Comparison of ENCODE assay signal across 1 cellular context in genomic region chr17:44987194-44987882, GRCh38.
TF ChIP-seq lines count a peak whose summit lies in the region.

No MANE protein-coding gene starts in this region.

TF ChIP-seq in endothelial cell of umbilical vein, 7 proteins besides CTCF, POLR2A, EP300 and RAD21 (continued from another document):
- no peak for TF ChIP-seq POLR2AphosphoS5 (IDR thresholded peaks at IDR 0.05; ENCODE audit: insufficient read depth, low read depth, low read length)
TF ChIP-seq in endothelial cell of umbilical vein: peak in this region for 0.
